In the genomic region with DNA sequence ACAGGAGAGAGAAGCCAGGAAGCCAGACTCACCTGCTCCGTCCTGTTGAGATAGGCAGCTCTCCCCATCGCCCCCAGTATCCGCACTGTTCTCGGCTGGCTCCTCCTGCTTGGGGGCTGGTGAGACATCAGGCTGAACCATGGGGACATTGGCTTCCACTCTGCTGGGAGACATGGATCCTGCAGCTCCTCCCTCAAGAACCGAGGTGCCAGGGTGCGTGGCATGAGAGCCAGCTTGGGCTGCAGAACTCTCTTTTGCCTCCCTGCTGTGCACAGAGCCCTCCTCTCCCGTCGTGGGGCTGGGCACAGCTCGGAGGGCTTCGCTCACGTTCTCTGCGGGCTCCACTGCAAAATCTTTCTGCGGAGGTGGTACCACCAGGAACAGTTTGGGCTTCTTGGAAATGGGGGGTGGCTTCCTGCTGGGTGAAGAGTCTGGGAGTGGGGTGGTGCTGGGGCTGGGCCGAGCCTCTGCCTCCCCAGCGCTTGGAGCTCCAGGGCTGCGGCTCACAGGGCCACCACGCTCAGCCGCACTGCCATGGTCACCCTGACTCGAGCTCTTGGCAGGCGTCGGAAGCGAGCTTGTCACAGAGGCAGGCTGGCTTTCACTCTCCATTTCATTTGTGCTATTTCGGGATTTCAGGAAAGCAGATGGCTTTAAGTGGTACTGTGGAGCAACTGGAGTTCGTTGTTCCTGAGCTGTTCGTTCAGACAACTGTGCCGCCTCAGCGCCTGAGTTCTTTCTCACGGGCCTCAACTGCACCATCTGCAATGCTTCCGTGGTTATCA, we compare ENCODE assay signal across 20 cellular contexts. TPM values are rescaled to one million over a fixed set of nuclear protein-coding genes. Genes with fewer than 3 reads are reported as not detected.
DNase-seq lines count a peak whose midpoint lies in the region; ATAC-seq, FAIRE-seq and TF ChIP-seq lines count a peak whose summit lies in the region.
"Had no signal": no experiment of that assay in that cellular context is flagged by ENCODE, and none has a peak within 500 bp of the region (broad histone marks: within the 10 kb centered on the region; RNA-seq: fewer than 3 reads in every experiment).

No MANE protein-coding gene starts in this region.

- CTCF ChIA-PET in Calu3 (lab: Charles Lee) = interaction anchor here (0.6 to 1.6 kb wide), 3 partner anchors 25 to 90 kb away, joined by 3 to 6 read pairs (median 3); no protein-coding TSS in a partner anchor

- DNase-seq in Calu3 = no peak
- peak in 33 of 61 donors; percentile 10 to 85 (median 28) for DNase-seq in caudate nucleus (lab: John Stamatoyannopoulos, UW)
- no peak for DNase-seq in right atrium auricular region (ENCODE audit: low spot score)
- DNase-seq in occipital lobe (lab: John Stamatoyannopoulos, UW) = peak; percentile 73
- no peak for DNase-seq in amniotic stem cell (lab: John Stamatoyannopoulos, UW)
- DNase-seq in frontal cortex (ENCODE audit: low spot score in 2 of 2) = no peak
- DNase-seq in NCI-H82 (lab: John Stamatoyannopoulos, UW) = no peak
- DNase-seq: activated CD4-positive, alpha-beta T cell treated with anti-CD3 and anti-CD28 coated beads for 4 hours; activated CD8-positive, alpha-beta memory T cell treated with anti-CD3 and anti-CD28 coated beads, Interleukin-2, amount 50 U/mL, for 4 hours; activated naive CD4-positive, alpha-beta T cell; foreskin fibroblast; NCI-H2107; SHP77 treated with DMSO at 0.1 percent for 48 hours; T1000 had no signal

- intact Hi-C loops in Calu3 (cut with micrococcal nuclease; ENCODE audit: unreplicated experiment) = no loop called here

- H3K4me3 ChIP-seq in right atrium auricular region = no peak overlapping the region

- H3K27ac Mint-ChIP-seq in Calu3 (ENCODE audit: unreplicated experiment) = no peak overlapping the region
- H3K27ac Mint-ChIP-seq: stimulated activated effector memory CD8-positive, alpha-beta T cell treated with anti-CD3 and anti-CD28 coated beads, Interleukin-12 subunit alpha, Interleukin-12 subunit beta, amount 100 ng/mL, for 72 hours had no signal

- H3K27me3 Mint-ChIP-seq in Calu3 (ENCODE audit: unreplicated experiment) = no peaks in the 10 kb centered on the region

- H3K36me3 Mint-ChIP-seq in Calu3 (ENCODE audit: insufficient read depth, unreplicated experiment) = peaks cover 20% of the 10 kb centered on the region
- H3K36me3 Mint-ChIP-seq: stimulated activated effector memory CD8-positive, alpha-beta T cell treated with anti-CD3 and anti-CD28 coated beads, Interleukin-12 subunit alpha, Interleukin-12 subunit beta, amount 100 ng/mL, for 72 hours had no signal

- no peaks in the 10 kb centered on the region for H3K9me3 ChIP-seq in right atrium auricular region

- H3K9me3 Mint-ChIP-seq in Calu3 (ENCODE audit: low read depth, unreplicated experiment) = no peaks in the 10 kb centered on the region
- H3K9me3 Mint-ChIP-seq: IgD-negative memory B cell; stimulated activated effector memory CD8-positive, alpha-beta T cell treated with anti-CD3 and anti-CD28 coated beads, Interleukin-12 subunit alpha, Interleukin-12 subunit beta, amount 100 ng/mL, for 72 hours had no signal

- BruUV-seq in Calu3 (replicated peaks; lab: Mats Ljungman, UMichigan) = TSS peak; percentile 9

- ATAC-seq in HG03342 (IDR thresholded peaks at IDR 0.05; ENCODE audit: unreplicated experiment) = no peak

- no peaks in the 10 kb centered on the region for H3K27me3 ChIP-seq in right atrium auricular region

- H3K4me1 ChIP-seq in right atrium auricular region = peaks cover 0 to 39% of the 10 kb centered on the region in 2 donors

- peak overlapping the region; percentile 54 for H3K27ac ChIP-seq in caudate nucleus (ENCODE audit: low read depth, low read length)
- H3K27ac ChIP-seq in right atrium auricular region = peak overlapping the region; percentile 68 to 74

- TF ChIP-seq CTCF in Calu3 (IDR thresholded peaks at IDR 0.05; ENCODE audit: unreplicated experiment) = no peak
- no peak for TF ChIP-seq CTCF in right atrium auricular region (IDR thresholded peaks at IDR 0.05)

- H3K4me3 Mint-ChIP-seq in Calu3 (ENCODE audit: low read depth, unreplicated experiment) = no peak overlapping the region
- H3K4me3 Mint-ChIP-seq: IgD-negative memory B cell; stimulated activated effector memory CD8-positive, alpha-beta T cell treated with anti-CD3 and anti-CD28 coated beads, Interleukin-12 subunit alpha, Interleukin-12 subunit beta, amount 100 ng/mL, for 72 hours had no signal

- H3K4me1 Mint-ChIP-seq in Calu3 (ENCODE audit: low read depth, unreplicated experiment) = no peaks in the 10 kb centered on the region
- H3K4me1 Mint-ChIP-seq: stimulated activated effector memory CD8-positive, alpha-beta T cell treated with anti-CD3 and anti-CD28 coated beads, Interleukin-12 subunit alpha, Interleukin-12 subunit beta, amount 100 ng/mL, for 72 hours had no signal

- no peak for FAIRE-seq in frontal cortex (lab: Jason Lieb, UNC)
- FAIRE-seq: bronchial epithelial cell, urothelium cell line had no signal

- peaks cover 15% of the 10 kb centered on the region for H3K36me3 ChIP-seq in right atrium auricular region

RNA-seq across cellular contexts. Expression of a gene that starts 26.5 kb away (rescaled TPM):
- total RNA-seq in Calu3 (2022) (33.4 and 36.7 TPM in 2 replicates), right atrium auricular region (10 to 100 TPM; 41.0 to 49.2 TPM), occipital lobe (6.6 TPM), frontal cortex (4.9 TPM)

RNA-seq across cellular contexts. Expression of a gene that starts 52.8 kb away (rescaled TPM):
- total RNA-seq in Calu3 (2022) = not detected in 2 replicates
- not detected for total RNA-seq in right atrium auricular region
- total RNA-seq in occipital lobe = not detected
- total RNA-seq in frontal cortex = not detected
- total RNA-seq: bronchial epithelial cell, osteoblast had no signal

Comparison
In these comparisons a context has a peak if more than half of its experiments do, and no peak if none do; other contexts are left out.
1. DNase-seq: peak in caudate nucleus (33 of 61) and occipital lobe (single experiment); none in Calu3 (single experiment), right atrium auricular region (single experiment), amniotic stem cell (single experiment), frontal cortex (0 of 2) and NCI-H82 (single experiment).